1 cellular context compared by ENCODE assay signal in genomic region chr17:64145751-64146417, GRCh38.
TF ChIP-seq lines count a peak whose summit lies in the region.

No MANE protein-coding gene starts in this region.

TF ChIP-seq in K562, 482 proteins besides CTCF, POLR2A, EP300 and RAD21 (continued from another document and continues in another):
- no peak; the same call in 1 of the 2 replicates for TF ChIP-seq HMGXB4 (CRISPR knock-in tag; IDR thresholded peaks at IDR 0.05)
- peak; percentile 96 for TF ChIP-seq SMAD1 (IDR thresholded peaks at IDR 0.05; ENCODE audit: low read depth, low read length, partially characterized antibody)
- TF ChIP-seq BHLHE40 (IDR thresholded peaks at IDR 0.05; ENCODE audit: low read length), result peak; percentile 77
- TF ChIP-seq ZBTB43 (CRISPR knock-in tag; IDR thresholded peaks at IDR 0.05), result peak; percentile 58; the same call in 1 of the 2 replicates
- TF ChIP-seq PHF21A (IDR thresholded peaks at IDR 0.05; ENCODE audit: borderline replicate concordance, low read depth), result no peak
- TF ChIP-seq MNT (conservative IDR thresholded peaks at IDR 0.05), result peak; percentile 94 to 97
- peak; percentile 15; the same call in 1 of the 2 replicates for TF ChIP-seq ZHX1 (conservative IDR thresholded peaks at IDR 0.05; ENCODE audit: low read length)
- TF ChIP-seq ZBTB2 (IDR thresholded peaks at IDR 0.05), result no peak
- TF ChIP-seq NR2C2 (CRISPR knock-in tag; IDR thresholded peaks at IDR 0.05), result no peak
- TF ChIP-seq NR2C2 (tag; IDR thresholded peaks at IDR 0.05), result no peak; the same call in 1 of the 2 replicates
- no peak; the same call in 1 of the 2 replicates for TF ChIP-seq MAFF (IDR thresholded peaks at IDR 0.05; ENCODE audit: low read length)
- no peak for TF ChIP-seq ZNF24 (IDR thresholded peaks at IDR 0.05)
- peak; percentile 85 for TF ChIP-seq PKNOX1 (IDR thresholded peaks at IDR 0.05)
- TF ChIP-seq MECOM (CRISPR knock-in tag; IDR thresholded peaks at IDR 0.05), result no peak
- TF ChIP-seq KHSRP (IDR thresholded peaks at IDR 0.05), result no peak
- TF ChIP-seq PREB (CRISPR knock-in tag; IDR thresholded peaks at IDR 0.05), result 0 out of 2 replicates have a peak, but pooled peaks have one; percentile 69
- 0 out of 2 replicates have a peak, but pooled peaks have one; percentile 11 for TF ChIP-seq ELF2 (CRISPR knock-in tag; IDR thresholded peaks at IDR 0.05)
- no peak for TF ChIP-seq ZNF212 (CRISPR knock-in tag; IDR thresholded peaks at IDR 0.05)
- no peak for TF ChIP-seq PCBP2 (IDR thresholded peaks at IDR 0.05; ENCODE audit: low read depth, low read length, poor library complexity, severe bottlenecking)
- peak; percentile 99 for TF ChIP-seq USF2 (CRISPR knock-in tag; IDR thresholded peaks at IDR 0.05)
- peak; percentile 18; the same call in 1 of the 2 replicates for TF ChIP-seq ESRRA (IDR thresholded peaks at IDR 0.05; ENCODE audit: borderline replicate concordance, low read depth)
- peak; percentile 26 for TF ChIP-seq HDAC3 (IDR thresholded peaks at IDR 0.05; ENCODE audit: borderline replicate concordance, partially characterized antibody)
- TF ChIP-seq TFAP4 (CRISPR knock-in tag; IDR thresholded peaks at IDR 0.05; ENCODE audit: borderline replicate concordance), result peak; percentile 99
- no peak for TF ChIP-seq CEBPZ (IDR thresholded peaks at IDR 0.05; ENCODE audit: borderline replicate concordance, low read depth, low read length)
- no peak for TF ChIP-seq SAFB2 (IDR thresholded peaks at IDR 0.05; ENCODE audit: borderline replicate concordance, low read depth, low read length, severe bottlenecking)
- peak; percentile 22; the same call in 1 of the 2 replicates for TF ChIP-seq RNF2 (IDR thresholded peaks at IDR 0.05)
- no peak for TF ChIP-seq ZBTB34 (CRISPR knock-in tag; IDR thresholded peaks at IDR 0.05)
- peak; percentile 92 for TF ChIP-seq L3MBTL2 (IDR thresholded peaks at IDR 0.05)
- TF ChIP-seq ELK1 (CRISPR knock-in tag; IDR thresholded peaks at IDR 0.05), result no peak
- TF ChIP-seq STAG1 (CRISPR knock-in tag; IDR thresholded peaks at IDR 0.05; ENCODE audit: borderline replicate concordance), result no peak
- peak; percentile 73 for TF ChIP-seq ETV5 (CRISPR knock-in tag; IDR thresholded peaks at IDR 0.05; ENCODE audit: low read depth)
- TF ChIP-seq HDAC6 (IDR thresholded peaks at IDR 0.05; ENCODE audit: low read depth, low read length), result no peak
- TF ChIP-seq CCAR2 (IDR thresholded peaks at IDR 0.05; ENCODE audit: low read depth, low read length), result 0 out of 2 replicates have a peak, but pooled peaks have one; percentile 84
- TF ChIP-seq MYBL2 (IDR thresholded peaks at IDR 0.05; ENCODE audit: low read depth), result no peak; the same call in 1 of the 2 replicates
- no peak for TF ChIP-seq MYBL2 (CRISPR knock-in tag; IDR thresholded peaks at IDR 0.05; ENCODE audit: borderline replicate concordance)
- peak; percentile 45 for TF ChIP-seq DPF2 (IDR thresholded peaks at IDR 0.05)
- TF ChIP-seq ZNF274 (IDR thresholded peaks at IDR 0.05; ENCODE audit: borderline replicate concordance, low read depth, low read length), result no peak
- TF ChIP-seq DDX20 (tag; IDR thresholded peaks at IDR 0.05; ENCODE audit: low read depth), result no peak
- no peak for TF ChIP-seq TRIM24 (IDR thresholded peaks at IDR 0.05)
